ENCODE assay signal across 8 cellular contexts in genomic region chr1:1658583-1659549, GRCh38. TPM values are rescaled to one million over a fixed set of nuclear protein-coding genes. Genes with fewer than 3 reads are reported as not detected.
DNase-seq lines count a peak whose midpoint lies in the region; ATAC-seq and TF ChIP-seq lines count a peak whose summit lies in the region.
"Not testable (repeated sequence)": the region's sequence is repeated elsewhere in the genome, so short reads cannot be mapped to it uniquely, and the experiment has no call there.

CDK11B (minus strand) TSS chr1:1659004; CDS start chr1:1657485, 1,519 bp downstream.

- peak within 1 kb of the TSS; percentile 96 to 100 (median 99) for H3K27ac Mint-ChIP-seq in IgD-negative memory B cell

- not testable (repeated sequence) for H3K9me3 ChIP-seq in mucosa of descending colon

- intact Hi-C loops in mucosa of descending colon (cut with DNase I, micrococcal nuclease): not testable (repeated sequence)

- H3K4me1 Mint-ChIP-seq in IgD-negative memory B cell: not testable (repeated sequence)

- peak within 1 kb of the TSS; percentile 94 to 99 (median 95) for H3K4me3 Mint-ChIP-seq in IgD-negative memory B cell

- H3K9me3 Mint-ChIP-seq in IgD-negative memory B cell: not testable (repeated sequence)

- DNase-seq in DMS114 treated with DMSO at 0.1 percent for 48 hours (lab: John Stamatoyannopoulos, UW; ENCODE audit: unreplicated experiment) (peak; percentile 96), OCI-M1 (lab: John Stamatoyannopoulos, UW) (peak; percentile 98), activated T-cell treated with anti-CD3 and anti-CD28 coated beads for 24 hours (ENCODE audit: low read depth) (peak; percentile 100), epidermal melanocyte (ENCODE audit: insufficient read length, low spot score) (peak; percentile 86), mucosa of descending colon (peak; percentile 93 to 99 (median 96))
- DNase-seq in stimulated activated CD8-positive, alpha-beta memory T cell treated with anti-CD3 and anti-CD28 coated beads, Interleukin-4, amount 100 ng/mL, for 24 hours (ENCODE audit: low read depth): peak; percentile 91

- H3K4me1 ChIP-seq in mucosa of descending colon (ENCODE audit: low read depth): peaks cover 13% of the 10 kb centered on the region

- ATAC-seq in GM21529 (IDR thresholded peaks at IDR 0.05; ENCODE audit: unreplicated experiment): peak; percentile 79
- peak; percentile 95 for ATAC-seq in mucosa of descending colon

- H3K36me3 Mint-ChIP-seq in IgD-negative memory B cell: not testable (repeated sequence)

- not testable (repeated sequence) for H3K36me3 ChIP-seq in mucosa of descending colon (ENCODE audit: low read depth)

- peak; percentile 24 for TF ChIP-seq CTCF in mucosa of descending colon (IDR thresholded peaks at IDR 0.05)

- H3K4me3 ChIP-seq in mucosa of descending colon: peak within 1 kb of the TSS; percentile 44

- not testable (repeated sequence) for H3K27me3 Mint-ChIP-seq in IgD-negative memory B cell

RNA-seq across cellular contexts. Expression of gene CDK11B, which starts in this region (rescaled TPM):
- polyA plus RNA-seq in IgD-negative memory B cell: 19.9 TPM
- total RNA-seq in mucosa of descending colon: 10 to 100 TPM; 31.9 to 45.6 (median 36.8) TPM

Comparison
In these comparisons a context has a peak if more than half of its experiments do, and no peak if none do; other contexts are left out.
1. Peak in every context shown above with its lines: DNase-seq, ATAC-seq and H3K4me3 ChIP-seq.